ENCODE assay signal across 8 cellular contexts in genomic region chr5:32312194-32312681, GRCh38. TPM values are rescaled to one million over a fixed set of nuclear protein-coding genes. Genes with fewer than 3 reads are reported as not detected.
DNase-seq lines count a peak whose midpoint lies in the region; FAIRE-seq and TF ChIP-seq lines count a peak whose summit lies in the region.

No MANE protein-coding gene starts in this region.

- no peak for FAIRE-seq in D721Med (lab: Jason Lieb, UNC)

- H3K9me3 ChIP-seq in HAP-1 = no peaks in the 10 kb centered on the region

- H3K4me1 ChIP-seq in HAP-1 = peaks cover 11% of the 10 kb centered on the region

- in situ Hi-C loops in HAP-1 (cut with MboI; ENCODE audit: low sequenced_read_pairs) = no loop called here

- H3K36me3 ChIP-seq in GM06990 (ENCODE audit: control insufficient read depth, insufficient read depth, low read length) (no peaks in the 10 kb centered on the region), HAP-1 (replicated peaks) (peaks cover 2% of the 10 kb centered on the region; the same call in 1 of the 2 replicates)

- peak overlapping the region; percentile 83 for H3K4me3 ChIP-seq in GM06990 (replicated peaks; ENCODE audit: low read depth, low read length)
- peak overlapping the region; percentile 65 for H3K4me3 ChIP-seq in HAP-1
- peak overlapping the region; percentile 83 for H3K4me3 ChIP-seq in choroid plexus epithelial cell (ENCODE audit: low read depth, low read length)

- TF ChIP-seq CTCF in GM06990 (IDR thresholded peaks at IDR 0.05; ENCODE audit: insufficient read depth, low read length, poor library complexity, severe bottlenecking) (no peak), VCaP (conservative IDR thresholded peaks at IDR 0.05) (no peak), choroid plexus epithelial cell (conservative IDR thresholded peaks at IDR 0.05; ENCODE audit: low read depth, low read length) (no peak), D721Med (IDR thresholded peaks at IDR 0.05; ENCODE audit: insufficient read depth, missing control alignments) (no peak)

- H3K27me3 ChIP-seq in GM06990 (replicated peaks; ENCODE audit: control insufficient read depth, insufficient read depth, low read length) (no peaks in the 10 kb centered on the region), HAP-1 (ENCODE audit: low read depth) (no peaks in the 10 kb centered on the region)

- H3K27ac ChIP-seq in VCaP = peak overlapping the region; percentile 94

- peak; percentile 73 for DNase-seq in GM06990 (ENCODE audit: extremely low read depth, insufficient read length)
- DNase-seq in HAP-1 (ENCODE audit: low spot score in 2 of 2) = peak; percentile 44 to 75
- DNase-seq in M059J (ENCODE audit: low read depth) = peak; percentile 60
- peak; percentile 62 for DNase-seq in choroid plexus epithelial cell (ENCODE audit: low read depth)
- peak; percentile 74 for DNase-seq in kidney tubule cell (ENCODE audit: low spot score)
- peak; percentile 48 to 63 for DNase-seq in stimulated activated CD4-positive, alpha-beta T cell treated with anti-CD3 and anti-CD28 coated beads, Interleukin-2, amount 100 ng/mL, for 24 hours
- no peak for DNase-seq in D721Med (ENCODE audit: insufficient read length, low spot score)

RNA-seq across cellular contexts. Expression of gene MTMR12, which starts 0.5 kb away (rescaled TPM):
- total RNA-seq in M059J (2014; rRNA removed; shearing (Covaris generic)) = 11.1 and 19.1 TPM in 2 replicates
